ENCODE assay signal across 8 cellular contexts in genomic region chr9:19049872-19050636, GRCh38. TPM values are rescaled to one million over a fixed set of nuclear protein-coding genes. Genes with fewer than 3 reads are reported as not detected.
A peak's percentile ranks its signal among the peaks of the same experiment; 100 is the strongest.
DNase-seq lines count a peak whose midpoint lies in the region; ATAC-seq lines count a peak whose summit lies in the region.

No MANE protein-coding gene starts in this region.

- peak overlapping the region; percentile 96 for H3K27ac Mint-ChIP-seq in activated naive CD8-positive, alpha-beta T cell treated with anti-CD3 and anti-CD28 coated beads for 36 hours

- H3K36me3 Mint-ChIP-seq in activated naive CD8-positive, alpha-beta T cell treated with anti-CD3 and anti-CD28 coated beads for 36 hours: peaks cover 31% of the 10 kb centered on the region

- DNase-seq in Daoy (ENCODE audit: low read depth) (peak; percentile 5), left ventricle myocardium superior (no peak), putamen (ENCODE audit: low spot score) (peak; percentile 47), NCI-H1694 (lab: John Stamatoyannopoulos, UW) (no peak)
- DNase-seq in Jurkat, Clone E6-1 (ENCODE audit: low read depth, low spot score): no peak
- DNase-seq in activated naive CD8-positive, alpha-beta T cell treated with anti-CD3 and anti-CD28 coated beads for 36 hours: no peak

- peaks cover 24% of the 10 kb centered on the region for H3K4me1 Mint-ChIP-seq in activated naive CD8-positive, alpha-beta T cell treated with anti-CD3 and anti-CD28 coated beads for 36 hours

- no peaks in the 10 kb centered on the region for H3K9me3 Mint-ChIP-seq in activated naive CD8-positive, alpha-beta T cell treated with anti-CD3 and anti-CD28 coated beads for 36 hours

- no peaks in the 10 kb centered on the region for H3K27me3 Mint-ChIP-seq in activated naive CD8-positive, alpha-beta T cell treated with anti-CD3 and anti-CD28 coated beads for 36 hours

- H3K4me3 ChIP-seq in Jurkat, Clone E6-1 (ENCODE audit: low read length): peak overlapping the region; percentile 88

- ATAC-seq in left ventricle myocardium superior (peak; percentile 6), HG03108 (IDR thresholded peaks at IDR 0.05; ENCODE audit: unreplicated experiment) (no peak), GM18870 (IDR thresholded peaks at IDR 0.05; ENCODE audit: unreplicated experiment) (no peak)

- intact Hi-C loops in left ventricle myocardium superior (cut with micrococcal nuclease): loop anchor here (2.0 kb wide), 1 partner anchor 39 kb away; no protein-coding TSS in a partner anchor

- H3K4me3 Mint-ChIP-seq in activated naive CD8-positive, alpha-beta T cell treated with anti-CD3 and anti-CD28 coated beads for 36 hours: peak overlapping the region; percentile 96

RNA-seq across cellular contexts. Expression of gene RRAGA, which starts 0.8 kb away (rescaled TPM):
- total RNA-seq in Daoy (2014; rRNA removed; shearing (Covaris generic)): 5.4 and 8.2 TPM in 2 replicates
- polyA plus RNA-seq in Jurkat, Clone E6-1 (2012; ENCODE audit: insufficient read depth, insufficient read length): 44.7 TPM
- 10 to 100 TPM; 54.2 to 56.0 TPM for total RNA-seq in activated naive CD8-positive, alpha-beta T cell treated with anti-CD3 and anti-CD28 coated beads for 36 hours
- total RNA-seq in left ventricle myocardium superior: 70.7 TPM

RNA-seq across cellular contexts. Expression of gene SAXO1, which starts 17.0 kb away (rescaled TPM):
- total RNA-seq in Daoy (2014; rRNA removed; shearing (Covaris generic)): not detected in 2 replicates
- polyA plus RNA-seq in Jurkat, Clone E6-1 (2012; ENCODE audit: insufficient read depth, insufficient read length): not detected
- not detected for total RNA-seq in activated naive CD8-positive, alpha-beta T cell treated with anti-CD3 and anti-CD28 coated beads for 36 hours
- not detected for total RNA-seq in left ventricle myocardium superior

RNA-seq across cellular contexts. Expression of gene HAUS6, which starts 52.6 kb away (rescaled TPM):
- total RNA-seq in Daoy (2014; rRNA removed; shearing (Covaris generic)): 22.8 and 29.3 TPM in 2 replicates
- 26.5 TPM for polyA plus RNA-seq in Jurkat, Clone E6-1 (2012; ENCODE audit: insufficient read depth, insufficient read length)
- 10 to 100 TPM; 34.0 to 35.8 TPM for total RNA-seq in activated naive CD8-positive, alpha-beta T cell treated with anti-CD3 and anti-CD28 coated beads for 36 hours
- total RNA-seq in left ventricle myocardium superior: 5.6 TPM

Comparison
In these comparisons a context has a peak if more than half of its experiments do, and no peak if none do; other contexts are left out.
1. DNase-seq: peak in Daoy (single experiment) and putamen (single experiment); none in Jurkat, Clone E6-1 (single experiment), activated naive CD8-positive, alpha-beta T cell treated with anti-CD3 and anti-CD28 coated beads for 36 hours (single experiment), left ventricle myocardium superior (single experiment) and NCI-H1694 (single experiment).